25 cellular contexts compared by ENCODE assay signal in genomic region chr17:14690704-14691103, GRCh38.
"Had no signal": no experiment of that assay in that cellular context is flagged by ENCODE, and none has a peak within 500 bp of the region (broad histone marks: within the 10 kb centered on the region; RNA-seq: fewer than 3 reads in every experiment).

No MANE protein-coding gene starts in this region.

- H3K4me3 ChIP-seq: MG63, SJSA1, SK-N-MC had no signal

- H3K36me3 ChIP-seq: MG63, SJSA1 had no signal

- DNase-seq: IMR-90, Karpas-422, KG1, MG63, NCI-H1092, NCI-H1105 treated with DMSO at 0.1 percent for 48 hours, NCI-H1417 treated with DMSO at 0.1 percent for 48 hours, NCI-H146, NCI-H1694 treated with DMSO at 0.1 percent for 48 hours, NCI-H1930, NCI-H2081, NCI-H2107, NCI-H226, NCI-H446, NCI-H510A, NCI-H524 treated with DMSO at 0.1 percent for 48 hours, NCI-H69, NCI-H774, Right ventricle myocardium superior, RPMI8226, SIG-M5 had no signal

- H3K9me3 ChIP-seq: MG63, SJSA1 had no signal

- H3K27ac ChIP-seq: HL-60, SJSA1, SK-N-MC had no signal

- H3K27me3 ChIP-seq: MG63, SJSA1 had no signal

- FAIRE-seq: RCC 7860 had no signal

- H3K4me1 ChIP-seq: SJSA1 had no signal
